ENCODE assay signal across 9 cellular contexts in the genomic region with DNA sequence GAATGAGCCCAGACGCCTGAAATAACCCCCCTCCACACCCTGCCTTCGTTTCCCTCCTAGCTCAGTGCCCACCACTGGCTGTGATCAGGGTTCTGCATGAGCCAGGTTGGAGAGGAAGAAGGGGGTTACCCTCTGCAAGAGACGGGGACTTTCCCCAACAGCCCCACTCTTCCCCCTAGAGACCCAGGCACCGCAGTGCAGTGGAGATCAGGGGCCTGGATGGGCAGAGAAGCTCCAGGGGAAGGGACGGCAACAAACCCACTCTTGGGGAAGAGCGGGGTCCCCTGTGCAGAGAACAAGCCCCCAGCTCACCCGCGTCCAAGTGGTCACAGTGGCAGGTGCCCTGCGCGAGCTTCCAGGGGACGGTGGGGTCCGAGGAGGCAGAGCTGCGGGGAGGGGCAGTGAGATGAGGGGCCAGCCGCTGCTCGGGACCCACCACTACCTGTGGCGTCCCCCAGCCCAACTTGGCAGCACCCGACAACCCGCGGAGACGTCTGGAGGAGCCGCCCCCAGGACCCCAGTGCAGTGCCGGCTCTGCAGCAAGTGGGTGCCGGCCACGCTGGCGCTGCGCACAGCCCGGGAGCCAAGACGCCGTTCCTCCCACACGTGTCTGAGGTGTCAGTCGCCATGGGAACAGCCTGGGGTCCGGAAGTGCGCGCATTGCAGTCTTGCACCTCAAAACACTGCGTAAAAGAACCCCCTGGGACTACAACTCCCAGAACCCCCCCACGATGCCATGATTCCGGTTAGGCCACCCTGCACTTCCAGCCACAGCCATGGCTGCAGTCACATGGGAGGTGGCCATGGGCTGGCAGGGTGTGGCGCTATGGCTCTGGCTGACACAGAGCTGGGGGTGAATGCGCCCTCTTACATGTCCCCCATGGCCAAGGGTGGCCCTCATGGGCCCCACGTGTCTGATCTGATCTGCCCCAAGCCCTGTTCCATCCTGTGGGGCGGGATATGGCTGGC. TPM values are rescaled to one million over a fixed set of nuclear protein-coding genes. Genes with fewer than 3 reads are reported as not detected.
DNase-seq lines count a peak whose midpoint lies in the region; ATAC-seq, FAIRE-seq and TF ChIP-seq lines count a peak whose summit lies in the region.
"Had no signal": no experiment of that assay in that cellular context is flagged by ENCODE, and none has a peak within 500 bp of the region (broad histone marks: within the 10 kb centered on the region; RNA-seq: fewer than 3 reads in every experiment).

No MANE protein-coding gene starts in this region.

- 39 to 49% methylated on average over 41 of the region's 41 CpGs for WGBS in heart right ventricle, 2 donors

- H3K4me3 ChIP-seq in heart right ventricle (peak overlapping the region in 1 of 10 donors; percentile 15), endothelial cell of umbilical vein (replicated peaks in 1 of 3; ENCODE audit: insufficient read depth in 1 of 3, low read depth in 1 of 3, low read length in 3 of 3) (no peak overlapping the region)

- dilution Hi-C loops in endothelial cell of umbilical vein (cut with MboI; ENCODE audit: extremely low pct_ligation_motif_present, low sequenced_read_pairs): no loop called here

- no peaks in the 10 kb centered on the region for H3K79me2 ChIP-seq in endothelial cell of umbilical vein (ENCODE audit: control insufficient read depth, insufficient read depth, low read length)
- H3K79me2 ChIP-seq: parathyroid adenoma had no signal

- no peaks in the 10 kb centered on the region for H3K9me1 ChIP-seq in endothelial cell of umbilical vein (replicated peaks; ENCODE audit: control insufficient read depth, extremely low read depth, insufficient read depth, low read length)

- H3K36me3 Mint-ChIP-seq in activated CD4-positive, alpha-beta memory T cell treated with anti-CD3 and anti-CD28 coated beads, Interleukin-2, amount 10 ng/mL, durations not matched to agents 7 days and 5 days (ENCODE audit: low read depth): no peaks in the 10 kb centered on the region
- no peaks in the 10 kb centered on the region for H3K36me3 Mint-ChIP-seq in HFFc6 (ENCODE audit: low read depth)

- DNase-seq in heart right ventricle: no peak
- no peak for DNase-seq in cardiac septum (ENCODE audit: low spot score)
- peak; percentile 74 for DNase-seq in activated CD4-positive, alpha-beta memory T cell treated with anti-CD3 and anti-CD28 coated beads, Interleukin-2, amount 10 ng/mL, durations not matched to agents 7 days and 5 days
- no peak for DNase-seq in endothelial cell of umbilical vein (ENCODE audit: low read depth, low spot score)
- DNase-seq in stimulated activated CD4-positive, alpha-beta T cell treated with anti-CD3 and anti-CD28 coated beads, TNF-alpha, amount 100 ng/mL, for 4 hours (ENCODE audit: low read depth in 3 of 3): peak in 2 of 3 experiments; percentile 26 to 35
- no peak for DNase-seq in ureter (ENCODE audit: low spot score)
- no peak for DNase-seq in HFFc6
- no peak for DNase-seq in NCI-H128 (lab: John Stamatoyannopoulos, UW; ENCODE audit: unreplicated experiment)

- no peak overlapping the region for H3K4me3 Mint-ChIP-seq in activated CD4-positive, alpha-beta memory T cell treated with anti-CD3 and anti-CD28 coated beads, Interleukin-2, amount 10 ng/mL, durations not matched to agents 7 days and 5 days
- no peak overlapping the region for H3K4me3 Mint-ChIP-seq in HFFc6

- peaks cover 14% of the 10 kb centered on the region for H3K4me1 Mint-ChIP-seq in activated CD4-positive, alpha-beta memory T cell treated with anti-CD3 and anti-CD28 coated beads, Interleukin-2, amount 10 ng/mL, durations not matched to agents 7 days and 5 days
- no peaks in the 10 kb centered on the region for H3K4me1 Mint-ChIP-seq in HFFc6 (ENCODE audit: low read depth)

- no peaks in the 10 kb centered on the region for H4K20me1 ChIP-seq in endothelial cell of umbilical vein (replicated peaks; ENCODE audit: control insufficient read depth, extremely low read depth, insufficient read depth, low read length)

- H2AFZ ChIP-seq in endothelial cell of umbilical vein (ENCODE audit: low read depth, low read length): peak overlapping the region; percentile 15
- H2AFZ ChIP-seq: parathyroid adenoma had no signal

- no peak for TF ChIP-seq POLR2A in endothelial cell of umbilical vein (IDR thresholded peaks at IDR 0.05; ENCODE audit: low read depth, low read length)

- no peak overlapping the region for H3K9ac ChIP-seq in endothelial cell of umbilical vein (replicated peaks; ENCODE audit: extremely low read depth, insufficient read depth, low read length)
- H3K9ac ChIP-seq: parathyroid adenoma had no signal

- H3K36me3 ChIP-seq in heart right ventricle: no peaks in the 10 kb centered on the region
- H3K36me3 ChIP-seq in endothelial cell of umbilical vein (ENCODE audit: control insufficient read depth in 2 of 2, extremely low read depth in 1 of 2, insufficient read depth in 2 of 2, low read length in 2 of 2): no peaks in the 10 kb centered on the region

- no peaks in the 10 kb centered on the region for H3K9me3 Mint-ChIP-seq in activated CD4-positive, alpha-beta memory T cell treated with anti-CD3 and anti-CD28 coated beads, Interleukin-2, amount 10 ng/mL, durations not matched to agents 7 days and 5 days
- no peaks in the 10 kb centered on the region for H3K9me3 Mint-ChIP-seq in HFFc6

- peaks cover 6% of the 10 kb centered on the region for H3K27me3 Mint-ChIP-seq in activated CD4-positive, alpha-beta memory T cell treated with anti-CD3 and anti-CD28 coated beads, Interleukin-2, amount 10 ng/mL, durations not matched to agents 7 days and 5 days
- peaks cover 10% of the 10 kb centered on the region for H3K27me3 Mint-ChIP-seq in HFFc6 (ENCODE audit: insufficient read depth)

- CTCF ChIA-PET in activated CD4-positive, alpha-beta memory T cell treated with anti-CD3 and anti-CD28 coated beads, Interleukin-2, amount 10 ng/mL, durations not matched to agents 7 days and 5 days (lab: Charles Lee): no interaction called here
- CTCF ChIA-PET in endothelial cell of umbilical vein (lab: Charles Lee): no interaction called here

- POLR2A ChIA-PET in activated CD4-positive, alpha-beta memory T cell treated with anti-CD3 and anti-CD28 coated beads, Interleukin-2, amount 10 ng/mL, durations not matched to agents 7 days and 5 days (lab: Charles Lee): no interaction called here
- POLR2A ChIA-PET in endothelial cell of umbilical vein (lab: Charles Lee): no interaction called here

- H3K4me1 ChIP-seq in heart right ventricle: no peaks in the 10 kb centered on the region
- H3K4me1 ChIP-seq in endothelial cell of umbilical vein (ENCODE audit: control insufficient read depth, extremely low read depth, insufficient read depth, low read length): no peaks in the 10 kb centered on the region
- H3K4me1 ChIP-seq: parathyroid adenoma had no signal

- no TSS peak for BruUV-seq in endothelial cell of umbilical vein (replicated peaks; lab: Mats Ljungman, UMichigan)

- peak in 5 of 8 donors; percentile 14 to 57 (median 31) for ATAC-seq in heart right ventricle

- intact Hi-C loops in heart right ventricle (cut with DNase I) (loop anchor here in 1 of 10 donors (10.0 kb wide), 1 partner anchor 311 kb away; no protein-coding TSS in a partner anchor), cardiac septum (cut with DNase I) (no loop called here), endothelial cell of umbilical vein (cut with micrococcal nuclease) (no loop called here)

- H3K9me3 ChIP-seq in heart right ventricle (no peaks in the 10 kb centered on the region), endothelial cell of umbilical vein (replicated peaks; ENCODE audit: control insufficient read depth, insufficient read depth, low read length) (no peaks in the 10 kb centered on the region)

- TF ChIP-seq CTCF in heart right ventricle (IDR thresholded peaks at IDR 0.05) (no peak), endothelial cell of umbilical vein (IDR thresholded peaks at IDR 0.05; ENCODE audit: extremely low read depth in 1 of 2, insufficient read depth in 1 of 2, low read depth in 1 of 2, low read length in 2 of 2) (no peak), HFFc6 (IDR thresholded peaks at IDR 0.05) (no peak)

- H3K27ac ChIP-seq in heart right ventricle (no peak overlapping the region), endothelial cell of umbilical vein (ENCODE audit: insufficient read depth, low read depth, low read length) (no peak overlapping the region)
- H3K27ac ChIP-seq: parathyroid adenoma had no signal

- H3K27me3 ChIP-seq in heart right ventricle: peaks cover 0 to 15% (median 8%) of the 10 kb centered on the region in 7 donors
- H3K27me3 ChIP-seq in endothelial cell of umbilical vein (ENCODE audit: control insufficient read depth in 2 of 2, insufficient read depth in 2 of 2, low read length in 2 of 2): no peaks in the 10 kb centered on the region

- H3K4me2 ChIP-seq in endothelial cell of umbilical vein (ENCODE audit: insufficient read depth, low read length): no peak overlapping the region

- FAIRE-seq in endothelial cell of umbilical vein (lab: Jason Lieb, UNC): no peak

- H3K27ac Mint-ChIP-seq in activated CD4-positive, alpha-beta memory T cell treated with anti-CD3 and anti-CD28 coated beads, Interleukin-2, amount 10 ng/mL, durations not matched to agents 7 days and 5 days: no peak overlapping the region
- no peak overlapping the region for H3K27ac Mint-ChIP-seq in HFFc6

TF ChIP-seq in endothelial cell of umbilical vein, 7 proteins besides CTCF, POLR2A, EP300 and RAD21 (continues in another document):
- TF ChIP-seq GATA2 (IDR thresholded peaks at IDR 0.05; ENCODE audit: insufficient read depth, insufficient read length, low read depth, low read length) (no peak), JUN (IDR thresholded peaks at IDR 0.05; ENCODE audit: borderline replicate concordance, insufficient read depth, insufficient read length, low read depth) (no peak), POLR2AphosphoS5 (IDR thresholded peaks at IDR 0.05; ENCODE audit: insufficient read depth, low read depth, low read length) (no peak)

RNA-seq across cellular contexts. Expression of a gene that starts 45.8 kb away (rescaled TPM):
- total RNA-seq in heart right ventricle: 10 to 100 TPM; 38.2 to 60.7 (median 48.6) TPM
- polyA plus RNA-seq in heart right ventricle: 10 to 100 TPM; 15.9 to 33.4 TPM
- 45.3 TPM for total RNA-seq in cardiac septum
- 10 to 100 TPM; 59.5 to 60.4 TPM for total RNA-seq in activated CD4-positive, alpha-beta memory T cell treated with anti-CD3 and anti-CD28 coated beads, Interleukin-2, amount 10 ng/mL, durations not matched to agents 7 days and 5 days
- total RNA-seq in endothelial cell of umbilical vein: 81.7 and 86.8 TPM in 2 replicates
- 70.4 and 73.4 TPM in 2 replicates for polyA plus RNA-seq in endothelial cell of umbilical vein
- 74.4 and 81.4 TPM in 2 replicates for polyA plus RNA-seq in endothelial cell of umbilical vein (2011; cell fraction: cytosol; rRNA removed)
- polyA plus RNA-seq in endothelial cell of umbilical vein (2011; cell fraction: nucleus; rRNA removed): 77.1 and 88.7 TPM in 2 replicates
- polyA plus RNA-seq in endothelial cell of umbilical vein (2012): 59.7 and 64.3 TPM in 2 replicates
- 96.3 and 104 TPM in 2 replicates for polyA minus RNA-seq in endothelial cell of umbilical vein
- polyA minus RNA-seq in endothelial cell of umbilical vein (2011; cell fraction: cytosol; rRNA and poly(A)+ RNA removed): 49.2 TPM
- 36.3 and 45.2 TPM in 2 replicates for polyA minus RNA-seq in endothelial cell of umbilical vein (2011; cell fraction: nucleus; rRNA and poly(A)+ RNA removed)
- 47.5 TPM for total RNA-seq in ureter
- total RNA-seq in HFFc6 (2021; fragmentation: NEBNext Ultra II Directional; extraction: Animal tissue kit (Norgen Biotek cat#: 25700)): 10 to 100 TPM; 55.0 to 71.9 (median 59.2) TPM

Comparison
In these comparisons a context has a peak if more than half of its experiments do, and no peak if none do; other contexts are left out.
1. DNase-seq: peak in activated CD4-positive, alpha-beta memory T cell treated with anti-CD3 and anti-CD28 coated beads, Interleukin-2, amount 10 ng/mL, durations not matched to agents 7 days and 5 days (single experiment) and stimulated activated CD4-positive, alpha-beta T cell treated with anti-CD3 and anti-CD28 coated beads, TNF-alpha, amount 100 ng/mL, for 4 hours (2 of 3); none in heart right ventricle (0 of 2), cardiac septum (single experiment), endothelial cell of umbilical vein (single experiment), ureter (single experiment), HFFc6 (single experiment) and NCI-H128 (single experiment).